In genomic region chr9:135955981-135956797, GRCh38 we compare ENCODE assay signal across 16 cellular contexts. TPM values are rescaled to one million over a fixed set of nuclear protein-coding genes. Genes with fewer than 3 reads are reported as not detected.
DNase-seq lines count a peak whose midpoint lies in the region; ATAC-seq and TF ChIP-seq lines count a peak whose summit lies in the region.
"Had no signal": no experiment of that assay in that cellular context is flagged by ENCODE, and none has a peak within 500 bp of the region (broad histone marks: within the 10 kb centered on the region; RNA-seq: fewer than 3 reads in every experiment).

No MANE protein-coding gene starts in this region.

- no peak overlapping the region for H3K4me2 ChIP-seq in GM23338
- no peak overlapping the region for H3K4me2 ChIP-seq in trophoblast cell (ENCODE audit: low read length)

- POLR2A ChIA-PET in RWPE1 (lab: Yijun Ruan, JAX; ENCODE audit: low non-redundant PET) = no interaction called here

- H3K9me3 ChIP-seq in endodermal cell (ENCODE audit: control insufficient read depth, low read length) (no peaks in the 10 kb centered on the region), trophoblast cell (ENCODE audit: insufficient read depth, low read depth, low read length) (peaks cover 4% of the 10 kb centered on the region), upper lobe of left lung (no peaks in the 10 kb centered on the region)

- peak overlapping the region; percentile 43 for H3K27ac Mint-ChIP-seq in GM23338
- H3K27ac Mint-ChIP-seq in endodermal cell = peak overlapping the region; percentile 36

- H2AFZ ChIP-seq in GM23338 = no peak overlapping the region
- H2AFZ ChIP-seq in trophoblast cell (ENCODE audit: insufficient read depth, low read length, poor library complexity) = no peak overlapping the region
- H2AFZ ChIP-seq: GM23248 had no signal

- H3K4me3 ChIP-seq in GM23338 (no peak overlapping the region), endodermal cell (ENCODE audit: low read length) (no peak overlapping the region), trophoblast cell (ENCODE audit: low read depth, low read length) (peak overlapping the region; percentile 5), upper lobe of left lung (no peak overlapping the region)
- H3K4me3 ChIP-seq: GM23248, SJSA1 had no signal

- no peaks in the 10 kb centered on the region for H3K27me3 ChIP-seq in GM23338 (ENCODE audit: insufficient read depth)
- H3K27me3 ChIP-seq in endodermal cell (ENCODE audit: control insufficient read depth, insufficient read depth, low read length, poor library complexity, severe bottlenecking) = no peaks in the 10 kb centered on the region
- no peaks in the 10 kb centered on the region for H3K27me3 ChIP-seq in trophoblast cell (ENCODE audit: insufficient read depth, low read length)
- H3K27me3 ChIP-seq in upper lobe of left lung = no peaks in the 10 kb centered on the region
- H3K27me3 ChIP-seq: SJSA1 had no signal

- H3K79me2 ChIP-seq in GM23338 (replicated peaks; ENCODE audit: insufficient read depth) (peaks cover 57% of the 10 kb centered on the region), trophoblast cell (ENCODE audit: control insufficient read depth, insufficient read depth, low read length, poor library complexity) (peaks cover 10% of the 10 kb centered on the region)

- TF ChIP-seq EP300 in upper lobe of left lung (IDR thresholded peaks at IDR 0.05) = no peak

- peaks cover 8% of the 10 kb centered on the region for H3K27me3 Mint-ChIP-seq in GM23338 (ENCODE audit: insufficient read depth, low read depth, poor library complexity)
- H3K27me3 Mint-ChIP-seq in endodermal cell (ENCODE audit: insufficient read depth) = no peaks in the 10 kb centered on the region
- no peaks in the 10 kb centered on the region for H3K27me3 Mint-ChIP-seq in activated T-cell treated with anti-CD3 and anti-CD28 coated beads, Interleukin-2, amount 50 U/mL, for 4 hours (ENCODE audit: low read depth)

- H3K23ac ChIP-seq in trophoblast cell (ENCODE audit: low read length) = no peak overlapping the region

- peaks cover 21% of the 10 kb centered on the region for H3K36me3 Mint-ChIP-seq in GM23338 (ENCODE audit: low read depth)
- H3K36me3 Mint-ChIP-seq in endodermal cell (ENCODE audit: low read depth) = peaks cover 25% of the 10 kb centered on the region
- H3K36me3 Mint-ChIP-seq in activated T-cell treated with anti-CD3 and anti-CD28 coated beads, Interleukin-2, amount 50 U/mL, for 4 hours (ENCODE audit: insufficient read depth) = peaks cover 13% of the 10 kb centered on the region

- H3K4me1 ChIP-seq in GM23338 (ENCODE audit: insufficient read depth) (peaks cover 7% of the 10 kb centered on the region; the same call in 1 of the 2 replicates), endodermal cell (ENCODE audit: control insufficient read depth, insufficient read depth, low read length) (peaks cover 5% of the 10 kb centered on the region), trophoblast cell (ENCODE audit: control insufficient read depth in 1 of 2, insufficient read depth in 2 of 2, low read length in 2 of 2) (peaks cover 5 to 13% of the 10 kb centered on the region in 2 experiments), upper lobe of left lung (peaks cover 15 to 25% (median 16%) of the 10 kb centered on the region in 4 donors)

- DNase-seq in GM23338 (ENCODE audit: low spot score) = no peak
- no peak for DNase-seq in RWPE1 (ENCODE audit: low spot score)
- DNase-seq in endodermal cell = no peak
- no peak for DNase-seq in trophoblast cell
- DNase-seq in upper lobe of left lung = no peak
- DNase-seq in activated T-cell treated with anti-CD3 and anti-CD28 coated beads, Interleukin-2, amount 50 U/mL, for 4 hours = no peak
- DNase-seq: GM23248, KG1, NCI-H1417 treated with DMSO at 0.1 percent for 48 hours, NCI-H187 treated with DMSO at 0.1 percent for 48 hours, NCI-H226, NCI-H524 treated with DMSO at 0.1 percent for 48 hours had no signal

- peaks cover 23% of the 10 kb centered on the region for H4K20me1 ChIP-seq in GM23338 (replicated peaks; ENCODE audit: insufficient read depth)

- no peak for ATAC-seq in GM23338
- no peak for ATAC-seq in upper lobe of left lung (ENCODE audit: low FRiP score in 2 of 2)
- ATAC-seq in GM21381 (IDR thresholded peaks at IDR 0.05; ENCODE audit: unreplicated experiment) = no peak
- ATAC-seq in activated T-cell treated with anti-CD3 and anti-CD28 coated beads, Interleukin-2, amount 50 U/mL, for 4 hours = no peak
- ATAC-seq: HepG2 had no signal

- peaks cover 6% of the 10 kb centered on the region for H3K79me1 ChIP-seq in trophoblast cell (ENCODE audit: low read length)

- H3K4ac ChIP-seq in trophoblast cell (ENCODE audit: low read depth, low read length) = peak overlapping the region; percentile 1

- H3K14ac ChIP-seq in trophoblast cell (ENCODE audit: low read length) = no peak overlapping the region

- H3F3A ChIP-seq in GM23338 (replicated peaks; ENCODE audit: low read depth) = 0 out of 2 replicates have a peak, but pooled peaks cover 9% of the 10 kb centered on the region

- no peak overlapping the region for H2BK5ac ChIP-seq in trophoblast cell (ENCODE audit: low read depth, low read length, poor library complexity)

- H3K4me1 Mint-ChIP-seq in GM23338 = peaks cover 9% of the 10 kb centered on the region
- H3K4me1 Mint-ChIP-seq in endodermal cell = peaks cover 12% of the 10 kb centered on the region
- H3K4me1 Mint-ChIP-seq in activated T-cell treated with anti-CD3 and anti-CD28 coated beads, Interleukin-2, amount 50 U/mL, for 4 hours (ENCODE audit: low read depth) = peaks cover 17% of the 10 kb centered on the region

- no peak overlapping the region for H4K12ac ChIP-seq in trophoblast cell (ENCODE audit: low read depth, low read length)

- no peaks in the 10 kb centered on the region for H3K9me2 ChIP-seq in GM23338 (ENCODE audit: insufficient read depth)

- H3K4me3 Mint-ChIP-seq in GM23338 (no peak overlapping the region), endodermal cell (no peak overlapping the region)
- no peak overlapping the region for H3K4me3 Mint-ChIP-seq in activated T-cell treated with anti-CD3 and anti-CD28 coated beads, Interleukin-2, amount 50 U/mL, for 4 hours

- H2AK5ac ChIP-seq in trophoblast cell (ENCODE audit: low read length) = no peak overlapping the region

- no peak overlapping the region for H2BK120ac ChIP-seq in trophoblast cell (ENCODE audit: insufficient read depth, low read length, poor library complexity)

- WGBS in endodermal cell (ENCODE audit: insufficient coverage in 1 of 2, insufficient read length in 1 of 2), 2 experiments = 87 to 91% methylated on average over 26 to 31 of the region's 31 CpGs
- no CpG with 5 or more reads among the region's 31 CpGs for WGBS in trophoblast cell (ENCODE audit: extremely low coverage, insufficient coverage, insufficient read length)
- 85 to 94% methylated on average over 20 to 31 of the region's 31 CpGs for WGBS in upper lobe of left lung, 2 donors

- no peak for TF ChIP-seq CTCF in GM23338 (conservative IDR thresholded peaks at IDR 0.05; ENCODE audit: low read depth in 2 of 2)
- TF ChIP-seq CTCF in RWPE1 (conservative IDR thresholded peaks at IDR 0.05; ENCODE audit: low read depth) = no peak
- TF ChIP-seq CTCF in endodermal cell (conservative IDR thresholded peaks at IDR 0.05) = no peak
- no peak for TF ChIP-seq CTCF in upper lobe of left lung (IDR thresholded peaks at IDR 0.05)

- CTCF ChIA-PET in RWPE1 (lab: Yijun Ruan, JAX) = interaction anchor here (0.5 to 0.6 kb wide), 3 partner anchors 334 to 365 kb away, joined by 3 to 4 read pairs (median 3); no protein-coding TSS in a partner anchor

- no peak overlapping the region for H3K9ac ChIP-seq in endodermal cell (ENCODE audit: extremely low read depth, low read length, poor library complexity, severe bottlenecking)
- H3K9ac ChIP-seq in trophoblast cell (ENCODE audit: low read length) = no peak overlapping the region
- H3K9ac ChIP-seq: GM23248 had no signal

- peaks cover 13% of the 10 kb centered on the region for H3K36me3 ChIP-seq in GM23338 (ENCODE audit: insufficient read depth)
- peaks cover 22% of the 10 kb centered on the region for H3K36me3 ChIP-seq in endodermal cell (ENCODE audit: control insufficient read depth, insufficient read depth, low read length)
- peaks cover 19 to 21% of the 10 kb centered on the region in 2 experiments for H3K36me3 ChIP-seq in trophoblast cell (ENCODE audit: control insufficient read depth in 1 of 2, insufficient read depth in 2 of 2, low read length in 2 of 2)
- peaks cover 0 to 37% (median 28%) of the 10 kb centered on the region in 4 donors for H3K36me3 ChIP-seq in upper lobe of left lung

- H3K9me3 Mint-ChIP-seq in GM23338 (no peaks in the 10 kb centered on the region), endodermal cell (no peaks in the 10 kb centered on the region)
- H3K9me3 Mint-ChIP-seq in activated T-cell treated with anti-CD3 and anti-CD28 coated beads, Interleukin-2, amount 50 U/mL, for 4 hours = no peaks in the 10 kb centered on the region
- H3K9me3 Mint-ChIP-seq: CD14-positive monocyte had no signal

- TF ChIP-seq POLR2A in upper lobe of left lung (IDR thresholded peaks at IDR 0.05) = no peak

- H4K8ac ChIP-seq in trophoblast cell (ENCODE audit: low read depth, low read length) = no peak overlapping the region

- H3K27ac ChIP-seq in GM23338 (ENCODE audit: low read depth) (no peak overlapping the region), RWPE1 (peak overlapping the region; percentile 31), endodermal cell (ENCODE audit: low read depth, low read length) (no peak overlapping the region), trophoblast cell (ENCODE audit: low read depth, low read length) (no peak overlapping the region), upper lobe of left lung (no peak overlapping the region)
- H3K27ac ChIP-seq: GM23248, SJSA1 had no signal

- H2BK12ac ChIP-seq in trophoblast cell (ENCODE audit: low read length) = no peak overlapping the region

- no peak overlapping the region for H4K91ac ChIP-seq in trophoblast cell (ENCODE audit: low read depth, low read length)

- H3K18ac ChIP-seq in trophoblast cell (ENCODE audit: low read length) = peak overlapping the region; percentile 24

TF ChIP-seq in GM23338, 12 proteins besides CTCF, POLR2A, EP300 and RAD21 (continues in another document):
- TF ChIP-seq ZNF114 (CRISPR knock-in tag; IDR thresholded peaks at IDR 0.05) = no peak

RNA-seq across cellular contexts. Expression of gene UBAC1, which starts 5.0 kb away (rescaled TPM):
- total RNA-seq in GM23338 (2014; rRNA removed; shearing (Covaris generic)) = 86.6 and 95.7 TPM in 2 replicates
- 63.2 and 71.6 TPM in 2 replicates for polyA plus RNA-seq in GM23338 (2016; fragmentation: Nextera tagmentation; extraction: Ambion mirVana)
- total RNA-seq in endodermal cell = 10 to 100 TPM; 47.9 to 48.4 TPM
- 43.3 TPM for polyA plus RNA-seq in endodermal cell (2013, experiment 1 of 2)
- polyA plus RNA-seq in endodermal cell (2013, experiment 2 of 2) = 38.8 TPM
- 40.1 and 42.3 TPM in 2 replicates for polyA plus RNA-seq in trophoblast cell (2013)
- 10 to 100 TPM; 38.0 to 72.3 (median 49.3) TPM for total RNA-seq in upper lobe of left lung
- total RNA-seq in activated T-cell treated with anti-CD3 and anti-CD28 coated beads, Interleukin-2, amount 50 U/mL, for 4 hours = 10 to 100 TPM; 30.4 to 33.4 (median 31.4) TPM

RNA-seq across cellular contexts. Expression of gene CAMSAP1, which starts 48.8 kb away (rescaled TPM):
- 57.6 and 75.4 TPM in 2 replicates for total RNA-seq in GM23338 (2014; rRNA removed; shearing (Covaris generic))
- polyA plus RNA-seq in GM23338 (2016; fragmentation: Nextera tagmentation; extraction: Ambion mirVana) = 6.9 and 8.2 TPM in 2 replicates
- total RNA-seq in endodermal cell = 10 to 100 TPM; 40.1 to 43.1 TPM
- 36.8 TPM for polyA plus RNA-seq in endodermal cell (2013, experiment 1 of 2)
- 37.7 TPM for polyA plus RNA-seq in endodermal cell (2013, experiment 2 of 2)
- 19.7 and 20.9 TPM in 2 replicates for polyA plus RNA-seq in trophoblast cell (2013)
- 10 to 100 TPM; 29.9 to 39.7 (median 34.1) TPM for total RNA-seq in upper lobe of left lung
- 10 to 100 TPM; 26.7 to 37.4 (median 29.2) TPM for total RNA-seq in activated T-cell treated with anti-CD3 and anti-CD28 coated beads, Interleukin-2, amount 50 U/mL, for 4 hours
